19 cellular contexts compared by ENCODE assay signal in genomic region chr3:44955917-44956316, GRCh38.
"Had no signal": no experiment of that assay in that cellular context is flagged by ENCODE, and none has a peak within 500 bp of the region (broad histone marks: within the 10 kb centered on the region; RNA-seq: fewer than 3 reads in every experiment).

No MANE protein-coding gene starts in this region.

- DNase-seq: activated CD4-positive, alpha-beta T cell treated with anti-CD3 and anti-CD28 coated beads, Interleukin-2, amount 50 U/mL, for 48 hours; activated CD8-positive, alpha-beta memory T cell treated with anti-CD3 and anti-CD28 coated beads, Interleukin-2, amount 10 ng/mL, durations not matched to agents 7 days and 5 days; activated gamma-delta T cell treated with Interleukin-2 at 50 U/mL for 16 hours; activated naive CD8-positive, alpha-beta T cell treated with anti-CD3 and anti-CD28 coated beads, Interleukin-2, amount 10 ng/mL, durations not matched to agents 7 days and 5 days; activated T-cell treated with anti-CD3 and anti-CD28 coated beads, Interleukin-2, amount 50 U/mL, for 24 hours; cerebellar nuclear complex; effector memory CD8-positive, alpha-beta T cell; foreskin keratinocyte; spleen; stomach; T-cell; T-helper 9 cell; testis; upper lobe of left lung had no signal

- H3K4me3 Mint-ChIP-seq: activated CD8-positive, alpha-beta memory T cell treated with anti-CD3 and anti-CD28 coated beads, Interleukin-2, amount 10 ng/mL, durations not matched to agents 7 days and 5 days; activated naive CD8-positive, alpha-beta T cell treated with anti-CD3 and anti-CD28 coated beads, Interleukin-2, amount 10 ng/mL, durations not matched to agents 7 days and 5 days; activated T-cell treated with anti-CD3 and anti-CD28 coated beads, Interleukin-2, amount 50 U/mL, for 24 hours; brain; dendritic cell treated with granulocyte-macrophage colony-stimulating factor and Interleukin-4, amounts not matched to agents 40 ng/mL and 50 ng/mL, for 4 days; effector memory CD8-positive, alpha-beta T cell; T-cell had no signal

- H3K4me1 ChIP-seq: prostate gland, testis had no signal

- H3K36me3 ChIP-seq: prostate gland had no signal

- H3K4me3 ChIP-seq: prostate gland, spleen, stomach, testis, upper lobe of left lung had no signal

- H3K9me3 ChIP-seq: prostate gland, spleen, stomach, testis, upper lobe of left lung had no signal

- H3K27ac ChIP-seq: foreskin keratinocyte, prostate gland, testis had no signal

- H3K27me3 Mint-ChIP-seq: activated CD8-positive, alpha-beta memory T cell treated with anti-CD3 and anti-CD28 coated beads, Interleukin-2, amount 10 ng/mL, durations not matched to agents 7 days and 5 days; activated naive CD8-positive, alpha-beta T cell treated with anti-CD3 and anti-CD28 coated beads, Interleukin-2, amount 10 ng/mL, durations not matched to agents 7 days and 5 days; activated T-cell treated with anti-CD3 and anti-CD28 coated beads, Interleukin-2, amount 50 U/mL, for 24 hours; brain; dendritic cell treated with granulocyte-macrophage colony-stimulating factor and Interleukin-4, amounts not matched to agents 40 ng/mL and 50 ng/mL, for 4 days; effector memory CD8-positive, alpha-beta T cell; natural killer cell treated with Interleukin-12 subunit alpha and Interleukin-12 subunit beta and Interleukin-15 and Interleukin-18, amount 100 ng/mL, for 72 hours; T-cell had no signal

- ATAC-seq: activated CD8-positive, alpha-beta memory T cell treated with anti-CD3 and anti-CD28 coated beads, Interleukin-2, amount 10 ng/mL, durations not matched to agents 7 days and 5 days; effector memory CD8-positive, alpha-beta T cell; foreskin keratinocyte; natural killer cell treated with Interleukin-12 subunit alpha and Interleukin-12 subunit beta and Interleukin-15 and Interleukin-18, amount 100 ng/mL, for 72 hours; sciatic nerve; T-cell had no signal

- H3K9me3 Mint-ChIP-seq: activated naive CD8-positive, alpha-beta T cell treated with anti-CD3 and anti-CD28 coated beads, Interleukin-2, amount 10 ng/mL, durations not matched to agents 7 days and 5 days; activated T-cell treated with anti-CD3 and anti-CD28 coated beads, Interleukin-2, amount 50 U/mL, for 24 hours; brain; dendritic cell treated with granulocyte-macrophage colony-stimulating factor and Interleukin-4, amounts not matched to agents 40 ng/mL and 50 ng/mL, for 4 days; effector memory CD8-positive, alpha-beta T cell; natural killer cell treated with Interleukin-12 subunit alpha and Interleukin-12 subunit beta and Interleukin-15 and Interleukin-18, amount 100 ng/mL, for 72 hours; T-cell had no signal

- H3K27me3 ChIP-seq: foreskin keratinocyte, spleen, stomach, testis, upper lobe of left lung had no signal

- H3K27ac Mint-ChIP-seq: activated CD8-positive, alpha-beta memory T cell treated with anti-CD3 and anti-CD28 coated beads, Interleukin-2, amount 10 ng/mL, durations not matched to agents 7 days and 5 days; activated naive CD8-positive, alpha-beta T cell treated with anti-CD3 and anti-CD28 coated beads, Interleukin-2, amount 10 ng/mL, durations not matched to agents 7 days and 5 days; activated T-cell treated with anti-CD3 and anti-CD28 coated beads, Interleukin-2, amount 50 U/mL, for 24 hours; T-cell had no signal
